Comparison of ENCODE assay signal across 7 cellular contexts in genomic region chr3:4966006-4966405, GRCh38. TPM values are rescaled to one million over a fixed set of nuclear protein-coding genes. Genes with fewer than 3 reads are reported as not detected.
DNase-seq lines count a peak whose midpoint lies in the region; ATAC-seq and TF ChIP-seq lines count a peak whose summit lies in the region.
"Not testable (repeated sequence)": the region's sequence is repeated elsewhere in the genome, so short reads cannot be mapped to it uniquely, and the experiment has no call there.

No MANE protein-coding gene starts in this region.

- not testable (repeated sequence) for H3K27me3 ChIP-seq in CD4-positive, alpha-beta memory T cell (ENCODE audit: insufficient read depth, low read length); naive thymus-derived CD4-positive, alpha-beta T cell (ENCODE audit: control insufficient read depth in 2 of 2, insufficient read depth in 2 of 2, low read length in 2 of 2)

- not testable (repeated sequence) for H3K27ac ChIP-seq in CD4-positive, alpha-beta memory T cell (ENCODE audit: low read depth, low read length); HEK293 (ENCODE audit: extremely low read depth, low read depth, low read length); naive thymus-derived CD4-positive, alpha-beta T cell (ENCODE audit: low read depth, low read length)

- H3K27ac Mint-ChIP-seq in CD4-positive, alpha-beta memory T cell, result peak overlapping the region in 6 of 7 donors; percentile 18 to 81 (median 76)
- H3K27ac Mint-ChIP-seq in T-cell, result peak overlapping the region; percentile 74
- H3K27ac Mint-ChIP-seq in activated CD4-positive, alpha-beta memory T cell treated with anti-CD3 and anti-CD28 coated beads for 36 hours, result not testable (repeated sequence)
- peak overlapping the region; percentile 64 for H3K27ac Mint-ChIP-seq in central memory CD8-positive, alpha-beta T cell (ENCODE audit: low read depth)
- peak overlapping the region in 8 of 9 donors; percentile 33 to 94 (median 72) for H3K27ac Mint-ChIP-seq in naive thymus-derived CD4-positive, alpha-beta T cell

- H3K27me3 Mint-ChIP-seq in CD4-positive, alpha-beta memory T cell; T-cell; activated CD4-positive, alpha-beta memory T cell treated with anti-CD3 and anti-CD28 coated beads for 36 hours; central memory CD8-positive, alpha-beta T cell; naive thymus-derived CD4-positive, alpha-beta T cell: not testable (repeated sequence)

- H3K36me3 ChIP-seq in CD4-positive, alpha-beta memory T cell (ENCODE audit: insufficient read depth, low read length); HEK293 (ENCODE audit: control insufficient read depth in 2 of 2, insufficient read depth in 1 of 2, low read length in 2 of 2); naive thymus-derived CD4-positive, alpha-beta T cell (ENCODE audit: control insufficient read depth in 2 of 3, insufficient read depth in 3 of 3, low read length in 3 of 3): not testable (repeated sequence)

- peaks cover 17 to 34% (median 27%) of the 10 kb centered on the region in 4 donors for H3K4me1 Mint-ChIP-seq in CD4-positive, alpha-beta memory T cell
- H3K4me1 Mint-ChIP-seq in T-cell, result peaks cover 23 to 32% (median 23%) of the 10 kb centered on the region in 3 donors
- H3K4me1 Mint-ChIP-seq in activated CD4-positive, alpha-beta memory T cell treated with anti-CD3 and anti-CD28 coated beads for 36 hours (ENCODE audit: low read depth), result peaks cover 11% of the 10 kb centered on the region
- H3K4me1 Mint-ChIP-seq in central memory CD8-positive, alpha-beta T cell, result peaks cover 38% of the 10 kb centered on the region
- H3K4me1 Mint-ChIP-seq in naive thymus-derived CD4-positive, alpha-beta T cell, result peaks cover 3 to 26% (median 21%) of the 10 kb centered on the region in 7 donors

- H3K9me3 Mint-ChIP-seq in CD4-positive, alpha-beta memory T cell, result peaks cover 0 to 49% (median 46%) of the 10 kb centered on the region in 8 donors
- peaks cover 12 to 32% (median 16%) of the 10 kb centered on the region in 3 donors for H3K9me3 Mint-ChIP-seq in T-cell
- peaks cover 35% of the 10 kb centered on the region for H3K9me3 Mint-ChIP-seq in activated CD4-positive, alpha-beta memory T cell treated with anti-CD3 and anti-CD28 coated beads for 36 hours
- peaks cover 19% of the 10 kb centered on the region for H3K9me3 Mint-ChIP-seq in central memory CD8-positive, alpha-beta T cell
- peaks cover 10 to 51% (median 29%) of the 10 kb centered on the region in 11 donors for H3K9me3 Mint-ChIP-seq in naive thymus-derived CD4-positive, alpha-beta T cell

- POLR2A ChIA-PET in CD4-positive, alpha-beta memory T cell (lab: Charles Lee; ENCODE audit: partially characterized antibody), result interaction anchor here (0.7 to 4.1 kb wide), 5 partner anchors 10 to 144 kb away, joined by 3 to 67 read pairs (median 7); partner anchors contain the start of gene BHLHE40
- POLR2A ChIA-PET in HEK293 (lab: Yijun Ruan, JAX) (interaction anchor here (0.8 kb wide), 1 partner anchor 12 kb away, joined by 3 read pairs; no protein-coding TSS in a partner anchor), T-cell (lab: Charles Lee) (interaction anchor here in 1 of 2 donors (0.7 kb wide), 1 partner anchor 11 kb away, joined by 5 read pairs; no protein-coding TSS in a partner anchor)
- POLR2A ChIA-PET in activated CD4-positive, alpha-beta memory T cell treated with anti-CD3 and anti-CD28 coated beads for 36 hours (lab: Charles Lee), result not testable (repeated sequence)
- POLR2A ChIA-PET in naive thymus-derived CD4-positive, alpha-beta T cell (lab: Charles Lee), result interaction anchor here (0.7 kb wide), 1 partner anchor 10 kb away, joined by 5 read pairs; no protein-coding TSS in a partner anchor

- peak; percentile 40 to 54 (median 45) for DNase-seq in CD4-positive, alpha-beta memory T cell
- peak in 32 of 34 experiments; percentile 19 to 71 (median 50) for DNase-seq in T-cell
- DNase-seq in activated CD4-positive, alpha-beta memory T cell treated with anti-CD3 and anti-CD28 coated beads for 36 hours, result peak; percentile 48
- peak; percentile 59 for DNase-seq in activated gamma-delta T cell treated with Interleukin-2 at 50 U/mL for 16 hours
- peak in 1 of 2 donors; percentile 45 for DNase-seq in central memory CD8-positive, alpha-beta T cell (ENCODE audit: low spot score in 2 of 2)
- DNase-seq in naive thymus-derived CD4-positive, alpha-beta T cell, result peak in 6 of 9 donors; percentile 23 to 54 (median 31)

- H3K4me1 ChIP-seq in CD4-positive, alpha-beta memory T cell (ENCODE audit: insufficient read depth, low read length), result peaks cover 17% of the 10 kb centered on the region
- H3K4me1 ChIP-seq in HEK293 (ENCODE audit: control insufficient read depth, insufficient read depth, low read length); naive thymus-derived CD4-positive, alpha-beta T cell (ENCODE audit: control insufficient read depth in 2 of 2, insufficient read depth in 2 of 2, low read length in 2 of 2): not testable (repeated sequence)

- not testable (repeated sequence) for TF ChIP-seq CTCF in HEK293 (tag by site-specific recombination; IDR thresholded peaks at IDR 0.05)

- not testable (repeated sequence) for H3K4me3 ChIP-seq in CD4-positive, alpha-beta memory T cell (ENCODE audit: low read length in 2 of 2); HEK293 (ENCODE audit: low read depth, low read length)
- peak overlapping the region; percentile 8 for H3K4me3 ChIP-seq in naive thymus-derived CD4-positive, alpha-beta T cell (ENCODE audit: low read length)

- peak overlapping the region in 6 of 8 donors; percentile 32 to 68 (median 49) for H3K4me3 Mint-ChIP-seq in CD4-positive, alpha-beta memory T cell
- peak overlapping the region in 2 of 3 donors; percentile 21 to 48 for H3K4me3 Mint-ChIP-seq in T-cell
- H3K4me3 Mint-ChIP-seq in activated CD4-positive, alpha-beta memory T cell treated with anti-CD3 and anti-CD28 coated beads for 36 hours, result not testable (repeated sequence)
- H3K4me3 Mint-ChIP-seq in central memory CD8-positive, alpha-beta T cell, result peak overlapping the region; percentile 47
- peak overlapping the region in 6 of 10 donors; percentile 12 to 60 (median 36) for H3K4me3 Mint-ChIP-seq in naive thymus-derived CD4-positive, alpha-beta T cell

- CTCF ChIA-PET in CD4-positive, alpha-beta memory T cell (lab: Charles Lee; ENCODE audit: partially characterized antibody), result interaction anchor here (1.0 to 3.8 kb wide), 6 partner anchors 11 to 138 kb away, joined by 3 to 18 read pairs (median 4); partner anchors contain the start of gene BHLHE40
- CTCF ChIA-PET in HEK293 (lab: Yijun Ruan, JAX), result interaction anchor here (1.0 kb wide), 1 partner anchor 128 kb away, joined by 3 read pairs; no protein-coding TSS in a partner anchor
- CTCF ChIA-PET in T-cell (lab: Charles Lee), result interaction anchor here in 1 of 2 donors (0.7 to 0.9 kb wide), 2 partner anchors 14 to 485 kb away, joined by 3 read pairs; no protein-coding TSS in a partner anchor
- CTCF ChIA-PET in activated CD4-positive, alpha-beta memory T cell treated with anti-CD3 and anti-CD28 coated beads for 36 hours (lab: Charles Lee), result interaction anchor here (1.2 to 2.2 kb wide), 2 partner anchors 10 to 23 kb away, joined by 3 to 8 read pairs; no protein-coding TSS in a partner anchor
- CTCF ChIA-PET in naive thymus-derived CD4-positive, alpha-beta T cell (lab: Charles Lee), result interaction anchor here (0.6 kb wide), 1 partner anchor 93 kb away, joined by 3 read pairs; no protein-coding TSS in a partner anchor

- ATAC-seq in T-cell (replicated peaks in 1 of 4), result peak; percentile 18 to 90 (median 58)
- peak; percentile 72 for ATAC-seq in central memory CD8-positive, alpha-beta T cell (replicated peaks; ENCODE audit: extremely low read depth, poor library complexity, severe bottlenecking)
- not testable (repeated sequence) for ATAC-seq in naive thymus-derived CD4-positive, alpha-beta T cell

- peaks cover 16 to 20% of the 10 kb centered on the region in 2 donors for H3K36me3 Mint-ChIP-seq in CD4-positive, alpha-beta memory T cell
- H3K36me3 Mint-ChIP-seq in T-cell, result peaks cover 23% of the 10 kb centered on the region
- H3K36me3 Mint-ChIP-seq in activated CD4-positive, alpha-beta memory T cell treated with anti-CD3 and anti-CD28 coated beads for 36 hours; central memory CD8-positive, alpha-beta T cell (ENCODE audit: insufficient read depth): not testable (repeated sequence)
- H3K36me3 Mint-ChIP-seq in naive thymus-derived CD4-positive, alpha-beta T cell, result peaks cover 12 to 54% (median 17%) of the 10 kb centered on the region in 5 donors

- intact Hi-C loops in CD4-positive, alpha-beta memory T cell (cut with micrococcal nuclease), result loop anchor here (1.0 kb wide), 1 partner anchor 14 kb away; no protein-coding TSS in a partner anchor
- intact Hi-C loops in activated CD4-positive, alpha-beta memory T cell treated with anti-CD3 and anti-CD28 coated beads for 36 hours (cut with micrococcal nuclease); naive thymus-derived CD4-positive, alpha-beta T cell (cut with micrococcal nuclease): not testable (repeated sequence)

- H3K9me3 ChIP-seq in CD4-positive, alpha-beta memory T cell (ENCODE audit: control insufficient read depth in 1 of 2, low read length in 2 of 2); HEK293 (ENCODE audit: control insufficient read depth, insufficient read depth, low read depth, low read length); naive thymus-derived CD4-positive, alpha-beta T cell (ENCODE audit: control insufficient read depth in 2 of 3, low read length in 3 of 3): not testable (repeated sequence)

TF ChIP-seq in HEK293, 187 proteins besides CTCF, POLR2A, EP300 and RAD21:
- peak; percentile 60 for TF ChIP-seq KLF1 (tag by site-specific recombination; IDR thresholded peaks at IDR 0.05)

RNA-seq across cellular contexts. Expression of gene BHLHE40, which starts 13.2 kb away (rescaled TPM):
- 10 to 100 TPM; 44.9 to 45.8 TPM for total RNA-seq in CD4-positive, alpha-beta memory T cell
- polyA plus RNA-seq in CD4-positive, alpha-beta memory T cell, result 10 to 100 TPM; 33.0 to 34.6 TPM
- total RNA-seq in T-cell, result 100 to 1,000 TPM in 1 of 5 donors, 10 to 100 TPM in 4; 54.1 to 177 (median 85.8) TPM
- total RNA-seq in activated CD4-positive, alpha-beta memory T cell treated with anti-CD3 and anti-CD28 coated beads for 36 hours, result 100 to 1,000 TPM; 188 to 195 TPM
- total RNA-seq in naive thymus-derived CD4-positive, alpha-beta T cell, result 100 to 1,000 TPM in 2 of 5 experiments, 10 to 100 TPM in 1, 1 to 10 TPM in 2; 3.9 to 383 (median 71.2) TPM
- polyA plus RNA-seq in naive thymus-derived CD4-positive, alpha-beta T cell, result 1 to 10 TPM in 1 of 2 donors, under 1 TPM in 1; 0.82 to 3.1 TPM
